ENCODE assay signal across 18 cellular contexts in genomic region chr6:22219916-22220315, GRCh38.
DNase-seq lines count a peak whose midpoint lies in the region; ATAC-seq and TF ChIP-seq lines count a peak whose summit lies in the region.
"Had no signal": no experiment of that assay in that cellular context is flagged by ENCODE, and none has a peak within 500 bp of the region (broad histone marks: within the 10 kb centered on the region; RNA-seq: fewer than 3 reads in every experiment).

No MANE protein-coding gene starts in this region.

- H3K36me3 ChIP-seq in PC-9 (ENCODE audit: low read depth) = no peaks in the 10 kb centered on the region
- no peaks in the 10 kb centered on the region for H3K36me3 ChIP-seq in esophagus squamous epithelium
- no peaks in the 10 kb centered on the region for H3K36me3 ChIP-seq in suprapubic skin
- H3K36me3 ChIP-seq: BE2C had no signal

- H3K27me3 Mint-ChIP-seq in stimulated activated naive B cell treated with anti-CD40 and anti-IgM and Interleukin-4, amounts not matched to agents 10 μg/mL and 1 μg/mL and 100 μg/mL, for 72 hours = no peaks in the 10 kb centered on the region
- H3K27me3 Mint-ChIP-seq: CD4-positive, alpha-beta memory T cell had no signal

- no peak for TF ChIP-seq CTCF in PC-9 (conservative IDR thresholded peaks at IDR 0.05)
- TF ChIP-seq CTCF in esophagus squamous epithelium (IDR thresholded peaks at IDR 0.05) = no peak
- TF ChIP-seq CTCF in suprapubic skin (IDR thresholded peaks at IDR 0.05) = no peak

- H4K20me1 ChIP-seq in PC-9 (ENCODE audit: insufficient read depth) = no peaks in the 10 kb centered on the region

- H3K4me3 ChIP-seq in PC-9 (no peak overlapping the region), esophagus squamous epithelium (no peak overlapping the region), suprapubic skin (no peak overlapping the region)
- H3K4me3 ChIP-seq: GM23338 had no signal

- BruUV-seq in PC-9 (replicated peaks; lab: Mats Ljungman, UMichigan) = no TSS peak

- intact Hi-C loops in PC-9 (cut with micrococcal nuclease; ENCODE audit: unreplicated experiment) (loop anchor here (5.0 to 10.0 kb wide), 7 partner anchors 75 to 672 kb away; partner anchors contain the start of gene SOX4), esophagus squamous epithelium (cut with DNase I) (no loop called here)

- no peak for ATAC-seq in stimulated activated naive B cell treated with anti-CD40 and anti-IgM and Interleukin-4, amounts not matched to agents 10 μg/mL and 1 μg/mL and 100 μg/mL, for 72 hours (replicated peaks)
- ATAC-seq: GM23338 had no signal

- peak overlapping the region; percentile 98 for H3K27ac ChIP-seq in PC-9
- no peak overlapping the region for H3K27ac ChIP-seq in esophagus squamous epithelium
- H3K27ac ChIP-seq in suprapubic skin = no peak overlapping the region
- H3K27ac ChIP-seq: C4-2B had no signal

- POLR2A ChIA-PET in PC-9 (lab: Charles Lee; ENCODE audit: unreplicated experiment) = no interaction called here

- H3K27me3 ChIP-seq in PC-9 (ENCODE audit: insufficient read depth, low read depth) (no peaks in the 10 kb centered on the region), esophagus squamous epithelium (no peaks in the 10 kb centered on the region), suprapubic skin (no peaks in the 10 kb centered on the region)
- H3K27me3 ChIP-seq: BE2C had no signal

- no peak overlapping the region for H3K4me3 Mint-ChIP-seq in stimulated activated naive B cell treated with anti-CD40 and anti-IgM and Interleukin-4, amounts not matched to agents 10 μg/mL and 1 μg/mL and 100 μg/mL, for 72 hours
- H3K4me3 Mint-ChIP-seq: CD4-positive, alpha-beta memory T cell; GM23338 had no signal

- H3K9me3 ChIP-seq in PC-9 (ENCODE audit: insufficient read depth, low read depth) (no peaks in the 10 kb centered on the region), esophagus squamous epithelium (no peaks in the 10 kb centered on the region), suprapubic skin (no peaks in the 10 kb centered on the region)
- H3K9me3 ChIP-seq: BE2C had no signal

- TF ChIP-seq EP300 in suprapubic skin (IDR thresholded peaks at IDR 0.05) = no peak

- H2AFZ ChIP-seq in PC-9 = no peak overlapping the region
- H2AFZ ChIP-seq: GM23338 had no signal

- DNase-seq in NCI-H2171 treated with DMSO at 0.1 percent for 48 hours (lab: John Stamatoyannopoulos, UW) (peak; percentile 48), NCI-H2171 (lab: John Stamatoyannopoulos, UW) (no peak), PC-9 (no peak), fibroblast of peridontal ligament (ENCODE audit: extremely low read depth) (peak; percentile 62), esophagus squamous epithelium (lab: John Stamatoyannopoulos, UW) (no peak), NCI-H774 (lab: John Stamatoyannopoulos, UW) (no peak), suprapubic skin (ENCODE audit: low spot score in 2 of 2) (no peak)
- no peak for DNase-seq in stimulated activated naive B cell treated with anti-CD40 and anti-IgM and Interleukin-4, amounts not matched to agents 10 μg/mL and 1 μg/mL and 100 μg/mL, for 72 hours
- DNase-seq: 8988T; ACHN; BE2C; CD4-positive, alpha-beta memory T cell; DMS153; DMS79 treated with DMSO at 0.1 percent for 48 hours; EL; H7 had no signal

- H3K4me1 Mint-ChIP-seq in stimulated activated naive B cell treated with anti-CD40 and anti-IgM and Interleukin-4, amounts not matched to agents 10 μg/mL and 1 μg/mL and 100 μg/mL, for 72 hours = no peaks in the 10 kb centered on the region
- H3K4me1 Mint-ChIP-seq: CD4-positive, alpha-beta memory T cell had no signal

- 67 to 70% methylated on average over 6 of the region's 6 CpGs for WGBS in esophagus squamous epithelium, 2 donors
- WGBS in suprapubic skin = 33% methylated on average over 6 of the region's 6 CpGs

- peaks cover 24% of the 10 kb centered on the region for H3F3A ChIP-seq in PC-9 (ENCODE audit: insufficient read depth, low read depth)

- TF ChIP-seq POLR2A in esophagus squamous epithelium (IDR thresholded peaks at IDR 0.05) (no peak), suprapubic skin (IDR thresholded peaks at IDR 0.05) (no peak)

- CTCF ChIA-PET in PC-9 (lab: Charles Lee) = interaction anchor here (0.5 kb wide), 1 partner anchor 816 kb away, joined by 3 read pairs; no protein-coding TSS in a partner anchor

- H3K79me2 ChIP-seq in PC-9 (ENCODE audit: low read depth) = no peaks in the 10 kb centered on the region

- no peak overlapping the region for H3K4me2 ChIP-seq in PC-9
- H3K4me2 ChIP-seq: GM23338 had no signal

- no peaks in the 10 kb centered on the region for H3K9me2 ChIP-seq in PC-9 (ENCODE audit: insufficient read depth)

- H3K36me3 Mint-ChIP-seq in stimulated activated naive B cell treated with anti-CD40 and anti-IgM and Interleukin-4, amounts not matched to agents 10 μg/mL and 1 μg/mL and 100 μg/mL, for 72 hours = no peaks in the 10 kb centered on the region
- H3K36me3 Mint-ChIP-seq: CD4-positive, alpha-beta memory T cell had no signal

- H3K4me1 ChIP-seq in PC-9 (replicated peaks; ENCODE audit: insufficient read depth) (peaks cover 40% of the 10 kb centered on the region), esophagus squamous epithelium (no peaks in the 10 kb centered on the region), suprapubic skin (no peaks in the 10 kb centered on the region)

- H3K9me3 Mint-ChIP-seq in stimulated activated naive B cell treated with anti-CD40 and anti-IgM and Interleukin-4, amounts not matched to agents 10 μg/mL and 1 μg/mL and 100 μg/mL, for 72 hours = no peaks in the 10 kb centered on the region
- H3K9me3 Mint-ChIP-seq: CD4-positive, alpha-beta memory T cell; GM23338 had no signal

- no peak overlapping the region for H3K27ac Mint-ChIP-seq in stimulated activated naive B cell treated with anti-CD40 and anti-IgM and Interleukin-4, amounts not matched to agents 10 μg/mL and 1 μg/mL and 100 μg/mL, for 72 hours
- H3K27ac Mint-ChIP-seq: CD4-positive, alpha-beta memory T cell; GM23338 had no signal

Comparison
In these comparisons a context has a peak if more than half of its experiments do, and no peak if none do; other contexts are left out.
1. DNase-seq: peak in NCI-H2171 treated with DMSO at 0.1 percent for 48 hours (single experiment) and fibroblast of peridontal ligament (single experiment); none in NCI-H2171 (single experiment), PC-9 (0 of 2), esophagus squamous epithelium (single experiment), NCI-H774 (single experiment), stimulated activated naive B cell treated with anti-CD40 and anti-IgM and Interleukin-4, amounts not matched to agents 10 μg/mL and 1 μg/mL and 100 μg/mL, for 72 hours (single experiment) and suprapubic skin (0 of 2).